ENCODE assay signal across 20 cellular contexts in the genomic region with DNA sequence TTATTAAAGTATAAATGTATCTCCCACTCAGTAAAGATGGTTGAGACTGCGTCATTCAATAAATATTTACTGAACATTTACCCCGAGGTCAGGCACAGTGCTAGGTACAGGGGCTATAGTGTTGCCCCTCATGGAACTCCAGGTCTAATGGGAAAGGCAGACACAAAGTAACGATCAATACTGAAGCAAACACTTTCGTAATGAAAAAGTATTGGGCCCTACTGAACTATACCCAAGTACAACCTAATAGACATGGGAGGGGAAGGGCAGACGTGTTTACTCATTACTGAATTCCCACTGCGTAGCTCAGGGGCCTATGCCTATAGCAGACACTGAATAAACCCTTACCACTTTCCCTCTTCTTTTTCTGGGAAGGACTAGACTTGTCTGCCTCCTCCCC. TPM values are rescaled to one million over a fixed set of nuclear protein-coding genes. Genes with fewer than 3 reads are reported as not detected.
DNase-seq lines count a peak whose midpoint lies in the region; ATAC-seq, FAIRE-seq and TF ChIP-seq lines count a peak whose summit lies in the region.
"Had no signal": no experiment of that assay in that cellular context is flagged by ENCODE, and none has a peak within 500 bp of the region (broad histone marks: within the 10 kb centered on the region; RNA-seq: fewer than 3 reads in every experiment).

No MANE protein-coding gene starts in this region.

- no peaks in the 10 kb centered on the region for H3K9me2 ChIP-seq in PC-9 (ENCODE audit: insufficient read depth)

- H2AFZ ChIP-seq in HepG2 (ENCODE audit: low read length) (no peak overlapping the region), PC-9 (no peak overlapping the region)

- H3K4me1 Mint-ChIP-seq in naive thymus-derived CD8-positive, alpha-beta T cell: peaks cover under 1 to 11% (median 7%) of the 10 kb centered on the region in 4 donors

- H3K4me3 ChIP-seq in RWPE2 (ENCODE audit: severe bottlenecking) (no peak overlapping the region), HepG2 (replicated peaks in 1 of 3; ENCODE audit: insufficient read depth in 1 of 3, low read depth in 2 of 3, low read length in 3 of 3) (no peak overlapping the region), PC-9 (no peak overlapping the region)

- no peaks in the 10 kb centered on the region for H3K27me3 Mint-ChIP-seq in naive thymus-derived CD8-positive, alpha-beta T cell
- H3K27me3 Mint-ChIP-seq: CD4-positive, alpha-beta T cell; IgD-negative memory B cell had no signal

- no peak overlapping the region for H3K4me3 Mint-ChIP-seq in naive thymus-derived CD8-positive, alpha-beta T cell
- H3K4me3 Mint-ChIP-seq: CD4-positive, alpha-beta T cell; HFFc6 had no signal

- intact Hi-C loops in HepG2 (cut with micrococcal nuclease; ENCODE audit: unreplicated experiment): loop anchor here (10.0 kb wide), 1 partner anchor 126 kb away; no protein-coding TSS in a partner anchor
- intact Hi-C loops in PC-9 (cut with micrococcal nuclease; ENCODE audit: unreplicated experiment): no loop called here

- H3K27ac ChIP-seq in RWPE2 (ENCODE audit: poor library complexity, severe bottlenecking) (no peak overlapping the region), HepG2 (ENCODE audit: extremely low read length, insufficient read depth, low read length) (no peak overlapping the region), PC-9 (no peak overlapping the region)
- H3K27ac ChIP-seq: C4-2B, HL-60 had no signal

- no peaks in the 10 kb centered on the region for H3F3A ChIP-seq in PC-9 (ENCODE audit: insufficient read depth, low read depth)

- no peak for ATAC-seq in RWPE2 (ENCODE audit: low read depth)
- ATAC-seq in HepG2: peak; percentile 92
- ATAC-seq in naive thymus-derived CD8-positive, alpha-beta T cell: no peak
- ATAC-seq: HCT116 had no signal

- TF ChIP-seq EP300 in HepG2 (IDR thresholded peaks at IDR 0.05; ENCODE audit: low read depth in 2 of 2, low read length in 2 of 2) (0 out of 4 replicates have a peak, but pooled peaks of 1 of the 2 experiments have one; percentile 43), HepG2 (CRISPR knock-in tag; IDR thresholded peaks at IDR 0.05; ENCODE audit: borderline replicate concordance) (no peak)

- H3K4me2 ChIP-seq in HepG2 (ENCODE audit: low read depth, low read length): peak overlapping the region; percentile 33
- no peak overlapping the region for H3K4me2 ChIP-seq in PC-9

- no peak for TF ChIP-seq CTCF in RWPE2 (IDR thresholded peaks at IDR 0.05; ENCODE audit: poor library complexity, severe bottlenecking)
- TF ChIP-seq CTCF in HepG2 (CRISPR knock-in tag; IDR thresholded peaks at IDR 0.05): no peak
- TF ChIP-seq CTCF in PC-9 (conservative IDR thresholded peaks at IDR 0.05): no peak

- no peaks in the 10 kb centered on the region for H3K9me3 Mint-ChIP-seq in naive thymus-derived CD8-positive, alpha-beta T cell
- H3K9me3 Mint-ChIP-seq: CD4-positive, alpha-beta T cell; HFFc6; IgD-negative memory B cell had no signal

- POLR2A ChIA-PET in HepG2 (lab: Yijun Ruan, JAX): no interaction called here
- POLR2A ChIA-PET in naive thymus-derived CD8-positive, alpha-beta T cell (lab: Charles Lee): interaction anchor here (0.6 kb wide), 1 partner anchor 136 kb away, joined by 5 read pairs; no protein-coding TSS in a partner anchor
- POLR2A ChIA-PET in PC-9 (lab: Charles Lee; ENCODE audit: unreplicated experiment): no interaction called here

- no peak for TF ChIP-seq POLR2A in HepG2 (IDR thresholded peaks at IDR 0.05; ENCODE audit: insufficient read depth in 1 of 2, low read depth in 2 of 2, low read length in 2 of 2)

- no peaks in the 10 kb centered on the region for H4K20me1 ChIP-seq in HepG2 (ENCODE audit: insufficient read depth, low read length)
- no peaks in the 10 kb centered on the region for H4K20me1 ChIP-seq in PC-9 (ENCODE audit: insufficient read depth)

- CTCF ChIA-PET in HepG2 (lab: Yijun Ruan, JAX; ENCODE audit: low intra/inter-chr PET ratio, low total read pairs): no interaction called here
- CTCF ChIA-PET in PC-9 (lab: Charles Lee): no interaction called here

- peak overlapping the region in 6 of 10 donors; percentile 14 to 75 (median 34) for H3K27ac Mint-ChIP-seq in naive thymus-derived CD8-positive, alpha-beta T cell
- H3K27ac Mint-ChIP-seq: CD4-positive, alpha-beta T cell; HFFc6 had no signal

- BruUV-seq in HepG2 (replicated peaks; lab: Mats Ljungman, UMichigan) (no TSS peak), PC-9 (replicated peaks; lab: Mats Ljungman, UMichigan) (no TSS peak)

- WGBS in HepG2 (ENCODE audit: low lambda C conversion rate): 5% methylated on average over 6 of the region's 6 CpGs

- no peaks in the 10 kb centered on the region for H3K36me3 ChIP-seq in RWPE2 (ENCODE audit: low read depth)
- H3K36me3 ChIP-seq in HepG2 (replicated peaks in 1 of 2; ENCODE audit: control insufficient read depth in 1 of 2, insufficient read depth in 2 of 2, low read length in 2 of 2): no peaks in the 10 kb centered on the region
- no peaks in the 10 kb centered on the region for H3K36me3 ChIP-seq in PC-9 (ENCODE audit: low read depth)

- DNase-seq in HuH-7 (ENCODE audit: low spot score) (peak; percentile 31), RWPE2 (ENCODE audit: low spot score) (peak; percentile 0), HepG2 (ENCODE audit: low spot score) (peak; percentile 16), NCI-H748 (lab: John Stamatoyannopoulos, UW; ENCODE audit: unreplicated experiment) (no peak), PC-9 (no peak)
- no peak for DNase-seq in naive thymus-derived CD8-positive, alpha-beta T cell
- DNase-seq: ACHN; CD4-positive, alpha-beta T cell; DMS79 treated with DMSO at 0.1 percent for 48 hours; GF-D8; GOT3; H7; HFFc6 had no signal

- H3K9me3 ChIP-seq in RWPE2 (ENCODE audit: severe bottlenecking): no peaks in the 10 kb centered on the region
- no peaks in the 10 kb centered on the region for H3K9me3 ChIP-seq in HepG2 (ENCODE audit: low read length)
- no peaks in the 10 kb centered on the region for H3K9me3 ChIP-seq in PC-9 (ENCODE audit: insufficient read depth, low read depth)

- H3K79me2 ChIP-seq in HepG2 (ENCODE audit: insufficient read depth, low read length) (no peaks in the 10 kb centered on the region), PC-9 (ENCODE audit: low read depth) (no peaks in the 10 kb centered on the region)

- H3K36me3 Mint-ChIP-seq in naive thymus-derived CD8-positive, alpha-beta T cell: peaks cover 0 to 83% (median 20%) of the 10 kb centered on the region in 3 donors

- TF ChIP-seq RAD21 in HepG2 (CRISPR knock-in tag; IDR thresholded peaks at IDR 0.05): no peak

- H3K27me3 ChIP-seq in RWPE2 (ENCODE audit: insufficient read depth, poor library complexity, severe bottlenecking): no peaks in the 10 kb centered on the region
- peaks cover 0 to 1% of the 10 kb centered on the region in 2 experiments; a peak in 1 of 5 replicates for H3K27me3 ChIP-seq in HepG2 (ENCODE audit: control insufficient read depth in 1 of 2, insufficient read depth in 2 of 2, low read length in 2 of 2)
- H3K27me3 ChIP-seq in PC-9 (ENCODE audit: insufficient read depth, low read depth): no peaks in the 10 kb centered on the region

- in situ Hi-C loops in HepG2 (cut with HindIII; ENCODE audit: extremely low pct_ligation_motif_present, low pct_unique_long_range_greater_than_20kb): no loop called here

- FAIRE-seq in HepG2 (lab: Jason Lieb, UNC): no peak
- FAIRE-seq: A204.1 had no signal

- H3K4me1 ChIP-seq in RWPE2 (ENCODE audit: insufficient read depth, poor library complexity, severe bottlenecking) (no peaks in the 10 kb centered on the region), HepG2 (ENCODE audit: insufficient read depth, low read length) (peaks cover 26% of the 10 kb centered on the region), PC-9 (replicated peaks; ENCODE audit: insufficient read depth) (no peaks in the 10 kb centered on the region)

- H3K9ac ChIP-seq in HepG2 (ENCODE audit: insufficient read depth, low read depth, low read length): no peak overlapping the region

TF ChIP-seq in HepG2, 621 proteins besides CTCF, POLR2A, EP300 and RAD21 (continues in another document):
- TF ChIP-seq EZH2 (conservative IDR thresholded peaks at IDR 0.05; ENCODE audit: low read depth, low read length): no peak
- no peak for TF ChIP-seq CREB1 (IDR thresholded peaks at IDR 0.05)
- TF ChIP-seq CREB1 (CRISPR knock-in tag; IDR thresholded peaks at IDR 0.05): 0 out of 2 replicates have a peak, but pooled peaks have one; percentile 24
- TF ChIP-seq FOXJ3 (CRISPR knock-in tag; IDR thresholded peaks at IDR 0.05; ENCODE audit: borderline replicate concordance): 0 out of 2 replicates have a peak, but pooled peaks have one; percentile 41

RNA-seq across cellular contexts. Expression of a gene that starts 56.9 kb away (rescaled TPM):
- total RNA-seq in HepG2 (2016; rRNA removed; fragmentation: Illumina TruSeq; extraction: Trizol): not detected in 2 replicates
- not detected in 2 replicates for total RNA-seq in HepG2 (2016; cell fraction: cytosol; rRNA removed; fragmentation: Illumina TruSeq; extraction: Trizol; ENCODE audit: low read depth)
- not detected in 2 replicates for total RNA-seq in HepG2 (2016; cell fraction: insoluble cytoplasmic fraction; rRNA removed; fragmentation: Illumina TruSeq; extraction: Trizol)
- not detected in 2 replicates for total RNA-seq in HepG2 (2016; cell fraction: membrane; rRNA removed; fragmentation: Illumina TruSeq; extraction: Trizol)
- total RNA-seq in HepG2 (2016; cell fraction: nucleus; rRNA removed; fragmentation: Illumina TruSeq; extraction: Trizol): not detected in 2 replicates
- not detected in 2 replicates for polyA plus RNA-seq in HepG2 (2011; rRNA removed)
- polyA plus RNA-seq in HepG2 (2011; cell fraction: cytosol; rRNA removed): 0.03 TPM in 1 of 2 replicates, not detected in the other
- 0.05 TPM in 1 of 2 replicates, not detected in the other for polyA plus RNA-seq in HepG2 (2011; cell fraction: nucleus; rRNA removed)
- 0.04 and 0.07 TPM in 2 replicates for polyA plus RNA-seq in HepG2 (2012)
- polyA plus RNA-seq in HepG2 (2016; cell fraction: cytosol; fragmentation: Illumina TruSeq; extraction: Trizol; ENCODE audit: low read depth): not detected in 2 replicates
- polyA plus RNA-seq in HepG2 (2016; cell fraction: insoluble cytoplasmic fraction; fragmentation: Illumina TruSeq; extraction: Trizol; ENCODE audit: low read depth): not detected in 2 replicates
- polyA plus RNA-seq in HepG2 (2016; cell fraction: membrane; fragmentation: Illumina TruSeq; extraction: Trizol; ENCODE audit: low read depth): not detected in 2 replicates
- not detected in 2 replicates for polyA plus RNA-seq in HepG2 (2016; cell fraction: nucleus; fragmentation: Illumina TruSeq; extraction: Trizol; ENCODE audit: insufficient read depth, low read depth)
- polyA minus RNA-seq in HepG2 (2011; rRNA and poly(A)+ RNA removed; ENCODE audit: low replicate concordance): 0.33 TPM in 1 of 2 replicates, not detected in the other
- not detected in 2 replicates for polyA minus RNA-seq in HepG2 (2011; cell fraction: cytosol; rRNA and poly(A)+ RNA removed)
- polyA minus RNA-seq in HepG2 (2011; cell fraction: nucleus; rRNA and poly(A)+ RNA removed): not detected in 2 replicates
- 10 to 100 TPM; 58.9 to 59.0 TPM for total RNA-seq in naive thymus-derived CD8-positive, alpha-beta T cell
- 10 to 100 TPM in 2 of 3 donors, 1 to 10 TPM in 1; 7.6 to 20.7 (median 18.6) TPM for polyA plus RNA-seq in naive thymus-derived CD8-positive, alpha-beta T cell
- total RNA-seq in PC-9 (2021): 0.04 TPM in 1 of 2 replicates, not detected in the other
- total RNA-seq: HFFc6, HT1080 had no signal
- polyA plus RNA-seq: BJ had no signal

Comparison
In these comparisons a context has a peak if more than half of its experiments do, and no peak if none do; other contexts are left out.
1. DNase-seq: peak in HuH-7 (single experiment), RWPE2 (single experiment) and HepG2 (single experiment); none in naive thymus-derived CD8-positive, alpha-beta T cell (0 of 10), NCI-H748 (single experiment) and PC-9 (0 of 2).
2. RNA of a gene that starts 56.9 kb away (total RNA-seq): 58.9 to 59.0 TPM in naive thymus-derived CD8-positive, alpha-beta T cell; 0.04 TPM in PC-9 and not detected in HepG2; every median in the first group is over 10 times any median in the second.